ENCODE assay signal across 8 cellular contexts in the genomic region with DNA sequence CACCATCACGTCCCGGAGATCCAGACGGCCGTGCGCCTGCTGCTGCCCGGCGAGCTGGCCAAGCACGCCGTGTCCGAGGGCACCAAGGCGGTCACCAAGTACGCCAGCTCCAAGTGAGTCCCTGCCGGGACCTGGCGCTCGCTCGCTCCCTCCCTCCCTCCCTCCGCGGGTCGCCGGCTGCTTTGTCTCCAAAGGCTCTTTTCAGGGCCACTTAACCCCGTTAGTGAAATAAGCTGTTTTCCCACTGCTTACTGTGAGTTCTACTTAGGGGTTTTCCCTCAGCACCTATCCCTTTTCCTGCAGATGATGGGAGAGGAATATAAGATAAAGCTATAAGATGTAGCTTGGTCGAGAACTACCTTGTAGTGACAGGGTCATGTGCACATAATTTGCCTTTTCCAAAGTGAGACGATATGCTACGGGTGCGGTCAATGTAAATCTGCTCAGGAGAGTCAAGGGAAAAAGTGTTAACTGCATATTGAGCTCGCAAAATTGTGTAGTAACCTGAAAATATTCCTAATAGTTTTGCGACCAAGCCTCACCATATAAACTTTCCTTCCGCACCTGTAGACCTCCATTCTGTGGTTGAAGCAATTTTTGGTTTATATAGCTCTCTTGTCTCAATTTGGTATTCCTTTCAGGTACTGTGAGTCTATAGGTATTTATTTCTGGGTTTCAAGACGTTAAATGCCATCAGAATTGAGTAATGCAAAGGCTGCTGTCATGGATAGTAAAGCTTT. TPM values are rescaled to one million over a fixed set of nuclear protein-coding genes. Genes with fewer than 3 reads are reported as not detected.
DNase-seq lines count a peak whose midpoint lies in the region; ATAC-seq lines count a peak whose summit lies in the region.

No MANE protein-coding gene starts in this region.

- peaks cover 40% of the 10 kb centered on the region for H3K4me1 Mint-ChIP-seq in activated T-cell treated with anti-CD3 and anti-CD28 coated beads, Interleukin-2, amount 50 U/mL, for 24 hours (ENCODE audit: low read depth)
- H3K4me1 Mint-ChIP-seq in activated naive CD8-positive, alpha-beta T cell treated with anti-CD3 and anti-CD28 coated beads, Interleukin-2, amount 10 ng/mL, durations not matched to agents 7 days and 5 days, result peaks cover 38% of the 10 kb centered on the region
- peaks cover 40 to 53% of the 10 kb centered on the region in 2 donors for H3K4me1 Mint-ChIP-seq in immature natural killer cell
- H3K4me1 Mint-ChIP-seq in stimulated activated naive B cell treated with anti-CD40 and anti-IgM and Interleukin-4, amounts not matched to agents 10 μg/mL and 1 μg/mL and 100 μg/mL, for 72 hours, result peaks cover 22 to 37% of the 10 kb centered on the region in 2 donors

- no peak for DNase-seq in activated T-cell treated with anti-CD3 and anti-CD28 coated beads, Interleukin-2, amount 50 U/mL, for 24 hours
- no peak for DNase-seq in activated T-cell treated with anti-CD3 and anti-CD28 coated beads for 4 hours
- no peak for DNase-seq in activated naive CD8-positive, alpha-beta T cell treated with anti-CD3 and anti-CD28 coated beads, Interleukin-2, amount 10 ng/mL, durations not matched to agents 7 days and 5 days
- DNase-seq in immature natural killer cell, result no peak
- no peak for DNase-seq in stimulated activated naive B cell treated with anti-CD40 and anti-IgM and Interleukin-4, amounts not matched to agents 10 μg/mL and 1 μg/mL and 100 μg/mL, for 72 hours
- no peak for DNase-seq in NCI-H1092 treated with DMSO at 0.1 percent for 48 hours (lab: John Stamatoyannopoulos, UW)

- peak overlapping the region; percentile 84 for H3K4me3 Mint-ChIP-seq in activated T-cell treated with anti-CD3 and anti-CD28 coated beads, Interleukin-2, amount 50 U/mL, for 24 hours
- peak overlapping the region; percentile 94 for H3K4me3 Mint-ChIP-seq in activated naive CD8-positive, alpha-beta T cell treated with anti-CD3 and anti-CD28 coated beads, Interleukin-2, amount 10 ng/mL, durations not matched to agents 7 days and 5 days
- H3K4me3 Mint-ChIP-seq in immature natural killer cell, result peak overlapping the region; percentile 84 to 90 (median 85)
- H3K4me3 Mint-ChIP-seq in stimulated activated naive B cell treated with anti-CD40 and anti-IgM and Interleukin-4, amounts not matched to agents 10 μg/mL and 1 μg/mL and 100 μg/mL, for 72 hours, result peak overlapping the region; percentile 82 to 87

- POLR2A ChIA-PET in activated naive CD8-positive, alpha-beta T cell treated with anti-CD3 and anti-CD28 coated beads, Interleukin-2, amount 10 ng/mL, durations not matched to agents 7 days and 5 days (lab: Charles Lee), result interaction anchor here (0.9 to 8.0 kb wide), 8 partner anchors 30 to 307 kb away, joined by 3 to 466 read pairs (median 4); a partner anchor contains a TSS

- peak overlapping the region; percentile 92 for H3K27ac Mint-ChIP-seq in activated T-cell treated with anti-CD3 and anti-CD28 coated beads, Interleukin-2, amount 50 U/mL, for 24 hours
- peak overlapping the region; percentile 97 for H3K27ac Mint-ChIP-seq in activated naive CD8-positive, alpha-beta T cell treated with anti-CD3 and anti-CD28 coated beads, Interleukin-2, amount 10 ng/mL, durations not matched to agents 7 days and 5 days
- peak overlapping the region; percentile 86 to 91 (median 88) for H3K27ac Mint-ChIP-seq in immature natural killer cell
- H3K27ac Mint-ChIP-seq in stimulated activated naive B cell treated with anti-CD40 and anti-IgM and Interleukin-4, amounts not matched to agents 10 μg/mL and 1 μg/mL and 100 μg/mL, for 72 hours, result peak overlapping the region; percentile 91

- ATAC-seq in activated naive CD8-positive, alpha-beta T cell treated with anti-CD3 and anti-CD28 coated beads, Interleukin-2, amount 10 ng/mL, durations not matched to agents 7 days and 5 days (ENCODE audit: low read depth), result no peak
- ATAC-seq in stimulated activated naive B cell treated with anti-CD40 and anti-IgM and Interleukin-4, amounts not matched to agents 10 μg/mL and 1 μg/mL and 100 μg/mL, for 72 hours (replicated peaks), result no peak
- no peak for ATAC-seq in GM21576 (IDR thresholded peaks at IDR 0.05; ENCODE audit: unreplicated experiment)
- no peak for ATAC-seq in HG02884 (IDR thresholded peaks at IDR 0.05; ENCODE audit: unreplicated experiment)

- H3K36me3 Mint-ChIP-seq in activated T-cell treated with anti-CD3 and anti-CD28 coated beads, Interleukin-2, amount 50 U/mL, for 24 hours (ENCODE audit: low read depth), result peaks cover 38% of the 10 kb centered on the region
- peaks cover 32% of the 10 kb centered on the region for H3K36me3 Mint-ChIP-seq in activated naive CD8-positive, alpha-beta T cell treated with anti-CD3 and anti-CD28 coated beads, Interleukin-2, amount 10 ng/mL, durations not matched to agents 7 days and 5 days
- H3K36me3 Mint-ChIP-seq in immature natural killer cell, result peaks cover 0 to 8% (median 0%) of the 10 kb centered on the region in 3 donors
- H3K36me3 Mint-ChIP-seq in stimulated activated naive B cell treated with anti-CD40 and anti-IgM and Interleukin-4, amounts not matched to agents 10 μg/mL and 1 μg/mL and 100 μg/mL, for 72 hours, result peaks cover 17 to 22% of the 10 kb centered on the region in 2 donors

- no peaks in the 10 kb centered on the region for H3K9me3 Mint-ChIP-seq in activated T-cell treated with anti-CD3 and anti-CD28 coated beads, Interleukin-2, amount 50 U/mL, for 24 hours
- H3K9me3 Mint-ChIP-seq in activated naive CD8-positive, alpha-beta T cell treated with anti-CD3 and anti-CD28 coated beads, Interleukin-2, amount 10 ng/mL, durations not matched to agents 7 days and 5 days, result no peaks in the 10 kb centered on the region
- no peaks in the 10 kb centered on the region for H3K9me3 Mint-ChIP-seq in immature natural killer cell
- peaks cover 0 to 5% of the 10 kb centered on the region in 2 donors for H3K9me3 Mint-ChIP-seq in stimulated activated naive B cell treated with anti-CD40 and anti-IgM and Interleukin-4, amounts not matched to agents 10 μg/mL and 1 μg/mL and 100 μg/mL, for 72 hours

- H3K27me3 Mint-ChIP-seq in activated T-cell treated with anti-CD3 and anti-CD28 coated beads, Interleukin-2, amount 50 U/mL, for 24 hours, result no peaks in the 10 kb centered on the region
- H3K27me3 Mint-ChIP-seq in activated naive CD8-positive, alpha-beta T cell treated with anti-CD3 and anti-CD28 coated beads, Interleukin-2, amount 10 ng/mL, durations not matched to agents 7 days and 5 days, result no peaks in the 10 kb centered on the region
- peaks cover 0 to 3% (median 2%) of the 10 kb centered on the region in 3 donors for H3K27me3 Mint-ChIP-seq in immature natural killer cell (ENCODE audit: low read depth in 3 of 3)
- H3K27me3 Mint-ChIP-seq in stimulated activated naive B cell treated with anti-CD40 and anti-IgM and Interleukin-4, amounts not matched to agents 10 μg/mL and 1 μg/mL and 100 μg/mL, for 72 hours, result no peaks in the 10 kb centered on the region

RNA-seq across cellular contexts. Expression of a gene that starts 55.9 kb away (rescaled TPM):
- 10 to 100 TPM; 23.7 to 25.4 TPM for total RNA-seq in activated naive CD8-positive, alpha-beta T cell treated with anti-CD3 and anti-CD28 coated beads, Interleukin-2, amount 10 ng/mL, durations not matched to agents 7 days and 5 days
- 10 to 100 TPM; 12.6 to 35.2 (median 30.4) TPM for polyA plus RNA-seq in immature natural killer cell
